In genomic region chr2:8472545-8473361, GRCh38 we compare ENCODE assay signal across 10 cellular contexts.
DNase-seq lines count a peak whose midpoint lies in the region; ATAC-seq lines count a peak whose summit lies in the region.
"Had no signal": no experiment of that assay in that cellular context is flagged by ENCODE, and none has a peak within 500 bp of the region (broad histone marks: within the 10 kb centered on the region; RNA-seq: fewer than 3 reads in every experiment).

No MANE protein-coding gene starts in this region.

- H3K4me1 Mint-ChIP-seq in CD4-positive, CD25-positive, alpha-beta regulatory T cell = peaks cover 25 to 64% (median 52%) of the 10 kb centered on the region in 4 donors

- peaks cover 48% of the 10 kb centered on the region for H3K4me1 ChIP-seq in CD4-positive, CD25-positive, alpha-beta regulatory T cell (ENCODE audit: control insufficient read depth, insufficient read depth, low read length, poor library complexity, severe bottlenecking)

- no peaks in the 10 kb centered on the region for H3K27me3 Mint-ChIP-seq in CD4-positive, CD25-positive, alpha-beta regulatory T cell

- peaks cover 0 to 2% (median 0%) of the 10 kb centered on the region in 7 donors for H3K9me3 Mint-ChIP-seq in CD4-positive, CD25-positive, alpha-beta regulatory T cell
- H3K9me3 Mint-ChIP-seq in activated naive CD4-positive, alpha-beta T cell treated with anti-CD3 and anti-CD28 coated beads, Interleukin-2, amount 50 U/mL, for 72 hours = peaks cover 0 to 17% of the 10 kb centered on the region in 2 donors

- ATAC-seq in CD4-positive, CD25-positive, alpha-beta regulatory T cell (ENCODE audit: low read depth in 2 of 2) = peak in 1 of 2 donors; percentile 42
- ATAC-seq in GM19452 (IDR thresholded peaks at IDR 0.05; ENCODE audit: unreplicated experiment) = peak; percentile 51
- peak; percentile 35 for ATAC-seq in HG03457 (IDR thresholded peaks at IDR 0.05; ENCODE audit: unreplicated experiment)
- ATAC-seq in activated naive CD4-positive, alpha-beta T cell treated with anti-CD3 and anti-CD28 coated beads, Interleukin-2, amount 50 U/mL, for 72 hours = peak; percentile 17 to 34
- no peak for ATAC-seq in activated CD4-positive, CD25-positive, alpha-beta regulatory T cell treated with anti-CD3 and anti-CD28 coated beads, Interleukin-2, amount 50 U/mL, for 24 hours

- peak overlapping the region in 3 of 4 donors; percentile 7 to 56 (median 26) for H3K4me3 Mint-ChIP-seq in CD4-positive, CD25-positive, alpha-beta regulatory T cell

- no peaks in the 10 kb centered on the region for H3K36me3 ChIP-seq in CD4-positive, CD25-positive, alpha-beta regulatory T cell (ENCODE audit: control insufficient read depth, insufficient read depth, low read length)

- peak in 1 of 3 donors; percentile 70 for DNase-seq in CD4-positive, CD25-positive, alpha-beta regulatory T cell
- DNase-seq in activated naive CD4-positive, alpha-beta T cell treated with anti-CD3 and anti-CD28 coated beads, Interleukin-2, amount 50 U/mL, for 72 hours (ENCODE audit: low spot score in 2 of 2) = no peak
- no peak for DNase-seq in NCI-H446 treated with DMSO at 0.1 percent for 48 hours (lab: John Stamatoyannopoulos, UW)
- DNase-seq in NCI-H1048 (lab: John Stamatoyannopoulos, UW) = no peak
- no peak for DNase-seq in NCI-H2081 (lab: John Stamatoyannopoulos, UW)
- DNase-seq: DMS79 treated with DMSO at 0.1 percent for 48 hours had no signal

- no peaks in the 10 kb centered on the region for H3K27me3 ChIP-seq in CD4-positive, CD25-positive, alpha-beta regulatory T cell (ENCODE audit: control insufficient read depth, insufficient read depth, low read length)

- peak overlapping the region; percentile 49 for H3K4me3 ChIP-seq in CD4-positive, CD25-positive, alpha-beta regulatory T cell (ENCODE audit: low read depth, low read length)

- peak overlapping the region; percentile 58 for H3K27ac ChIP-seq in CD4-positive, CD25-positive, alpha-beta regulatory T cell (ENCODE audit: insufficient read depth, low read length, poor library complexity, severe bottlenecking)
- H3K27ac ChIP-seq: KMS-11 had no signal

- H3K27ac Mint-ChIP-seq in CD4-positive, CD25-positive, alpha-beta regulatory T cell = peak overlapping the region; percentile 21 to 60 (median 27)
- H3K27ac Mint-ChIP-seq in activated naive CD4-positive, alpha-beta T cell treated with anti-CD3 and anti-CD28 coated beads, Interleukin-2, amount 50 U/mL, for 72 hours = peak overlapping the region; percentile 49 to 66

- H3K36me3 Mint-ChIP-seq in CD4-positive, CD25-positive, alpha-beta regulatory T cell = no peaks in the 10 kb centered on the region
- H3K36me3 Mint-ChIP-seq in activated naive CD4-positive, alpha-beta T cell treated with anti-CD3 and anti-CD28 coated beads, Interleukin-2, amount 50 U/mL, for 72 hours = peaks cover 5 to 38% of the 10 kb centered on the region in 2 donors

- H3K9me3 ChIP-seq in CD4-positive, CD25-positive, alpha-beta regulatory T cell (ENCODE audit: control insufficient read depth in 2 of 2, low read length in 2 of 2) = no peaks in the 10 kb centered on the region

Comparison
In these comparisons a context has a peak if more than half of its experiments do, and no peak if none do; other contexts are left out.
1. ATAC-seq: peak in GM19452 (single experiment), HG03457 (single experiment) and activated naive CD4-positive, alpha-beta T cell treated with anti-CD3 and anti-CD28 coated beads, Interleukin-2, amount 50 U/mL, for 72 hours (2 of 2); none in activated CD4-positive, CD25-positive, alpha-beta regulatory T cell treated with anti-CD3 and anti-CD28 coated beads, Interleukin-2, amount 50 U/mL, for 24 hours (0 of 2).